16 cellular contexts compared by ENCODE assay signal in genomic region chr4:150863456-150863855, GRCh38.
"Had no signal": no experiment of that assay in that cellular context is flagged by ENCODE, and none has a peak within 500 bp of the region (broad histone marks: within the 10 kb centered on the region; RNA-seq: fewer than 3 reads in every experiment).

No MANE protein-coding gene starts in this region.

- ATAC-seq: foreskin keratinocyte; left colon; left ventricle myocardium superior; natural killer cell treated with Interleukin-12 subunit alpha and Interleukin-12 subunit beta and Interleukin-15 and Interleukin-18, amount 100 ng/mL, for 72 hours; right cardiac atrium had no signal

- H3K27ac ChIP-seq: foreskin keratinocyte, neural progenitor cell, ovary had no signal

- H3K36me3 ChIP-seq: neural progenitor cell, ovary had no signal

- H3K4me1 ChIP-seq: foreskin keratinocyte, neural progenitor cell had no signal

- DNase-seq: foreskin keratinocyte; left colon; left ventricle myocardium superior; mesenchymal stem cell; midbrain; nucleus accumbens; ovary; right cardiac atrium; stimulated activated CD4-positive, alpha-beta T cell treated with anti-CD3 and anti-CD28 coated beads, Interleukin-2, amount 100 ng/mL, for 48 hours; stimulated activated naive CD4-positive, alpha-beta T cell treated with Interleukin-2 at 50 U/mL for 16 hours had no signal

- H3K27me3 Mint-ChIP-seq: dendritic cell treated with granulocyte-macrophage colony-stimulating factor and Interleukin-4, amounts not matched to agents 40 ng/mL and 50 ng/mL, for 4 days; natural killer cell treated with Interleukin-12 subunit alpha and Interleukin-12 subunit beta and Interleukin-15 and Interleukin-18, amount 100 ng/mL, for 72 hours; type B pancreatic cell had no signal

- H3K4me2 ChIP-seq: neural progenitor cell, smooth muscle cell had no signal

- H3K4me3 ChIP-seq: lung, neural progenitor cell, ovary, smooth muscle cell had no signal

- H2AFZ ChIP-seq: neural progenitor cell had no signal

- H3K27ac Mint-ChIP-seq: dendritic cell treated with granulocyte-macrophage colony-stimulating factor and Interleukin-4, amounts not matched to agents 40 ng/mL and 50 ng/mL, for 4 days; natural killer cell treated with Interleukin-12 subunit alpha and Interleukin-12 subunit beta and Interleukin-15 and Interleukin-18, amount 100 ng/mL, for 72 hours; neural progenitor cell; type B pancreatic cell had no signal

- H3K4me1 Mint-ChIP-seq: neural progenitor cell had no signal

- H3K9me3 Mint-ChIP-seq: dendritic cell treated with granulocyte-macrophage colony-stimulating factor and Interleukin-4, amounts not matched to agents 40 ng/mL and 50 ng/mL, for 4 days; natural killer cell treated with Interleukin-12 subunit alpha and Interleukin-12 subunit beta and Interleukin-15 and Interleukin-18, amount 100 ng/mL, for 72 hours; neural progenitor cell; type B pancreatic cell had no signal

- H3K4me3 Mint-ChIP-seq: dendritic cell treated with granulocyte-macrophage colony-stimulating factor and Interleukin-4, amounts not matched to agents 40 ng/mL and 50 ng/mL, for 4 days; natural killer cell treated with Interleukin-12 subunit alpha and Interleukin-12 subunit beta and Interleukin-15 and Interleukin-18, amount 100 ng/mL, for 72 hours; neural progenitor cell; type B pancreatic cell had no signal

- H3K27me3 ChIP-seq: foreskin keratinocyte, neural progenitor cell, ovary had no signal

- H3K36me3 Mint-ChIP-seq: natural killer cell treated with Interleukin-12 subunit alpha and Interleukin-12 subunit beta and Interleukin-15 and Interleukin-18, amount 100 ng/mL, for 72 hours; neural progenitor cell; type B pancreatic cell had no signal

- H3K9me3 ChIP-seq: ovary had no signal
